ENCODE assay signal across 18 cellular contexts in genomic region chr1:69657976-69658375, GRCh38.
"Had no signal": no experiment of that assay in that cellular context is flagged by ENCODE, and none has a peak within 500 bp of the region (broad histone marks: within the 10 kb centered on the region; RNA-seq: fewer than 3 reads in every experiment).

No MANE protein-coding gene starts in this region.

- H3K4me3 ChIP-seq: SJSA1, SK-N-MC had no signal

- DNase-seq: KBM-7, MV-4-11, NCI-H1048, NCI-H1105, NCI-H1417, NCI-H1436 treated with DMSO at 0.1 percent for 48 hours, NCI-H1694, NCI-H187 treated with DMSO at 0.1 percent for 48 hours, NCI-H2029 treated with DMSO at 0.1 percent for 48 hours, NCI-H2171 treated with DMSO at 0.1 percent for 48 hours, NCI-H524 treated with DMSO at 0.1 percent for 48 hours, NCI-H69, NCI-H774, Right ventricle myocardium superior, RPMI8226, SIG-M5 had no signal
